In the genomic region with DNA sequence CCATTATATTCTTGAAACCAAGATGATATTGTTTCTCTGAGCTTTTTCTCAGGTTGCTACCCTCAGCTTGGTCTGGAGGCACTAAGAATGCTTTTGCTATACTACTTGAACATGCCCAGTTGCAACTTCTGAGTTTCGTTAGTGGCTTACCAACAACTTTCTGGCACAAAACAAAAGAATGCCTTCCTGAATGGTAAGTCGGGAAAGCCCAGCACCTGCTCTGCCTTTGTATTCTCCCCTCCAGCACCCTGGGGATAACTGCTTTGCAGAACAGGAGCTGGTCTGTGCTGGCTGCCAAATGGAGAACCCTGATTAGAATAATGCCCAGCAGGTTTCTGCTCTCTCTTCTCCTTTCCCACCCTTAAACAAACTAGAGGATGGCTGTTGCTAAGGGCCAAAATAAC, we compare ENCODE assay signal across 16 cellular contexts.
DNase-seq lines count a peak whose midpoint lies in the region; ATAC-seq and TF ChIP-seq lines count a peak whose summit lies in the region.
"Had no signal": no experiment of that assay in that cellular context is flagged by ENCODE, and none has a peak within 500 bp of the region (broad histone marks: within the 10 kb centered on the region; RNA-seq: fewer than 3 reads in every experiment).

No MANE protein-coding gene starts in this region.

- H3K27me3 Mint-ChIP-seq in WTC11 (ENCODE audit: low read depth): peaks cover 2% of the 10 kb centered on the region
- H3K27me3 Mint-ChIP-seq: progenitor cell of endocrine pancreas had no signal

- no peak overlapping the region for H3K18ac ChIP-seq in mesendoderm (ENCODE audit: low read length)

- H3K4me3 ChIP-seq in mesendoderm (ENCODE audit: low read length): no peak overlapping the region

- no peak overlapping the region for H2BK15ac ChIP-seq in mesendoderm (replicated peaks; ENCODE audit: low read depth)

- peak; percentile 97 for ATAC-seq in WTC11
- ATAC-seq in HG03439 (IDR thresholded peaks at IDR 0.05; ENCODE audit: unreplicated experiment): no peak
- ATAC-seq in GM21423 (IDR thresholded peaks at IDR 0.05; ENCODE audit: unreplicated experiment): no peak
- ATAC-seq: left cardiac atrium had no signal

- peaks cover 35% of the 10 kb centered on the region for H3K4me1 Mint-ChIP-seq in WTC11

- no peak overlapping the region for H4K5ac ChIP-seq in mesendoderm (ENCODE audit: low read length)

- H3K4ac ChIP-seq in mesendoderm (ENCODE audit: low read depth, low read length): no peak overlapping the region

- H3K9me3 Mint-ChIP-seq in WTC11: peaks cover 5% of the 10 kb centered on the region
- H3K9me3 Mint-ChIP-seq: activated T-helper 2 cell treated with anti-CD3 and anti-CD28 coated beads, Interferon-gamma antibody, Interleukin-2, Interleukin-4, amounts not matched to agents 10 μg/mL and 5 μg/mL and 100 μg/mL, durations not matched to agents 14 hours and 24 hours and 36 hours had no signal

- H2AK5ac ChIP-seq in mesendoderm (ENCODE audit: low read length): no peak overlapping the region

- H3K56ac ChIP-seq in mesendoderm (ENCODE audit: low read length): no peak overlapping the region

- H2BK5ac ChIP-seq in mesendoderm (ENCODE audit: low read length): no peak overlapping the region

- peak; percentile 37 for DNase-seq in DMS153 treated with DMSO at 0.1 percent for 48 hours (lab: John Stamatoyannopoulos, UW; ENCODE audit: unreplicated experiment)
- peak; percentile 97 for DNase-seq in NCI-H146 (lab: John Stamatoyannopoulos, UW)
- peak; percentile 60 for DNase-seq in WTC11 (ENCODE audit: low spot score)
- DNase-seq in mesendoderm: peak; percentile 73
- DNase-seq in 8988T: no peak
- DNase-seq in stimulated activated CD4-positive, alpha-beta T cell treated with anti-CD3 and anti-CD28 coated beads, Interleukin-2, amount 100 ng/mL, for 48 hours: no peak
- DNase-seq: activated CD8-positive, alpha-beta memory T cell treated with anti-CD3 and anti-CD28 coated beads for 24 hours; Caco-2; erythroblast; glutamatergic neuron; left cardiac atrium; NCI-H510A had no signal

- H3K36me3 ChIP-seq in mesendoderm (ENCODE audit: control insufficient read depth, insufficient read depth, low read length): no peaks in the 10 kb centered on the region

- H3K36me3 Mint-ChIP-seq in WTC11: no peaks in the 10 kb centered on the region

- no peaks in the 10 kb centered on the region for H3K79me1 ChIP-seq in mesendoderm (ENCODE audit: low read length)

- no peak overlapping the region for H4K8ac ChIP-seq in mesendoderm (ENCODE audit: low read depth, low read length)

- H3K4me2 ChIP-seq in mesendoderm (ENCODE audit: low read length): no peak overlapping the region

- H3K27me3 ChIP-seq in mesendoderm (ENCODE audit: insufficient read depth, low read length, poor library complexity): no peaks in the 10 kb centered on the region

- H3K4me3 Mint-ChIP-seq in WTC11: no peak overlapping the region; the same call in 1 of the 2 replicates

- WGBS in mesendoderm (ENCODE audit: extremely low coverage, insufficient coverage, low lambda C conversion rate): no CpG with 5 or more reads among the region's 2 CpGs

- CTCF ChIA-PET in WTC11 (lab: Charles Lee): interaction anchor here (1.1 kb wide), 1 partner anchor 11 kb away, joined by 3 read pairs; no protein-coding TSS in a partner anchor

- H3K4me1 ChIP-seq in mesendoderm (ENCODE audit: control insufficient read depth, low read depth, low read length): peaks cover 11% of the 10 kb centered on the region

- POLR2A ChIA-PET in WTC11 (lab: Charles Lee): no interaction called here

- no peak overlapping the region for H3K9ac ChIP-seq in mesendoderm (ENCODE audit: low read length)

- no peak overlapping the region for H3K23ac ChIP-seq in mesendoderm (ENCODE audit: low read length)

- H3K79me2 ChIP-seq in mesendoderm (ENCODE audit: control insufficient read depth, insufficient read depth, low read length): no peaks in the 10 kb centered on the region

- no peak overlapping the region for H2BK120ac ChIP-seq in mesendoderm (ENCODE audit: low read depth, low read length)

- TF ChIP-seq CTCF in WTC11 (IDR thresholded peaks at IDR 0.05): no peak

- H3K27ac Mint-ChIP-seq in WTC11: peak overlapping the region; percentile 83
- H3K27ac Mint-ChIP-seq: activated T-helper 2 cell treated with anti-CD3 and anti-CD28 coated beads, Interferon-gamma antibody, Interleukin-2, Interleukin-4, amounts not matched to agents 10 μg/mL and 5 μg/mL and 100 μg/mL, durations not matched to agents 14 hours and 24 hours and 36 hours; progenitor cell of endocrine pancreas had no signal

- no peak overlapping the region for H3K27ac ChIP-seq in mesendoderm (ENCODE audit: low read depth, low read length)

TF ChIP-seq in WTC11, 78 proteins besides CTCF, POLR2A, EP300 and RAD21:
- TF ChIP-seq, protein P1, sequence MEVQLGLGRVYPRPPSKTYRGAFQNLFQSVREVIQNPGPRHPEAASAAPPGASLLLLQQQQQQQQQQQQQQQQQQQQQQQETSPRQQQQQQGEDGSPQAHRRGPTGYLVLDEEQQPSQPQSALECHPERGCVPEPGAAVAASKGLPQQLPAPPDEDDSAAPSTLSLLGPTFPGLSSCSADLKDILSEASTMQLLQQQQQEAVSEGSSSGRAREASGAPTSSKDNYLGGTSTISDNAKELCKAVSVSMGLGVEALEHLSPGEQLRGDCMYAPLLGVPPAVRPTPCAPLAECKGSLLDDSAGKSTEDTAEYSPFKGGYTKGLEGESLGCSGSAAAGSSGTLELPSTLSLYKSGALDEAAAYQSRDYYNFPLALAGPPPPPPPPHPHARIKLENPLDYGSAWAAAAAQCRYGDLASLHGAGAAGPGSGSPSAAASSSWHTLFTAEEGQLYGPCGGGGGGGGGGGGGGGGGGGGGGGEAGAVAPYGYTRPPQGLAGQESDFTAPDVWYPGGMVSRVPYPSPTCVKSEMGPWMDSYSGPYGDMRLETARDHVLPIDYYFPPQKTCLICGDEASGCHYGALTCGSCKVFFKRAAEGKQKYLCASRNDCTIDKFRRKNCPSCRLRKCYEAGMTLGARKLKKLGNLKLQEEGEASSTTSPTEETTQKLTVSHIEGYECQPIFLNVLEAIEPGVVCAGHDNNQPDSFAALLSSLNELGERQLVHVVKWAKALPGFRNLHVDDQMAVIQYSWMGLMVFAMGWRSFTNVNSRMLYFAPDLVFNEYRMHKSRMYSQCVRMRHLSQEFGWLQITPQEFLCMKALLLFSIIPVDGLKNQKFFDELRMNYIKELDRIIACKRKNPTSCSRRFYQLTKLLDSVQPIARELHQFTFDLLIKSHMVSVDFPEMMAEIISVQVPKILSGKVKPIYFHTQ (CRISPR knock-in tag; IDR thresholded peaks at IDR 0.05): no peak
- TF ChIP-seq, protein P2, sequence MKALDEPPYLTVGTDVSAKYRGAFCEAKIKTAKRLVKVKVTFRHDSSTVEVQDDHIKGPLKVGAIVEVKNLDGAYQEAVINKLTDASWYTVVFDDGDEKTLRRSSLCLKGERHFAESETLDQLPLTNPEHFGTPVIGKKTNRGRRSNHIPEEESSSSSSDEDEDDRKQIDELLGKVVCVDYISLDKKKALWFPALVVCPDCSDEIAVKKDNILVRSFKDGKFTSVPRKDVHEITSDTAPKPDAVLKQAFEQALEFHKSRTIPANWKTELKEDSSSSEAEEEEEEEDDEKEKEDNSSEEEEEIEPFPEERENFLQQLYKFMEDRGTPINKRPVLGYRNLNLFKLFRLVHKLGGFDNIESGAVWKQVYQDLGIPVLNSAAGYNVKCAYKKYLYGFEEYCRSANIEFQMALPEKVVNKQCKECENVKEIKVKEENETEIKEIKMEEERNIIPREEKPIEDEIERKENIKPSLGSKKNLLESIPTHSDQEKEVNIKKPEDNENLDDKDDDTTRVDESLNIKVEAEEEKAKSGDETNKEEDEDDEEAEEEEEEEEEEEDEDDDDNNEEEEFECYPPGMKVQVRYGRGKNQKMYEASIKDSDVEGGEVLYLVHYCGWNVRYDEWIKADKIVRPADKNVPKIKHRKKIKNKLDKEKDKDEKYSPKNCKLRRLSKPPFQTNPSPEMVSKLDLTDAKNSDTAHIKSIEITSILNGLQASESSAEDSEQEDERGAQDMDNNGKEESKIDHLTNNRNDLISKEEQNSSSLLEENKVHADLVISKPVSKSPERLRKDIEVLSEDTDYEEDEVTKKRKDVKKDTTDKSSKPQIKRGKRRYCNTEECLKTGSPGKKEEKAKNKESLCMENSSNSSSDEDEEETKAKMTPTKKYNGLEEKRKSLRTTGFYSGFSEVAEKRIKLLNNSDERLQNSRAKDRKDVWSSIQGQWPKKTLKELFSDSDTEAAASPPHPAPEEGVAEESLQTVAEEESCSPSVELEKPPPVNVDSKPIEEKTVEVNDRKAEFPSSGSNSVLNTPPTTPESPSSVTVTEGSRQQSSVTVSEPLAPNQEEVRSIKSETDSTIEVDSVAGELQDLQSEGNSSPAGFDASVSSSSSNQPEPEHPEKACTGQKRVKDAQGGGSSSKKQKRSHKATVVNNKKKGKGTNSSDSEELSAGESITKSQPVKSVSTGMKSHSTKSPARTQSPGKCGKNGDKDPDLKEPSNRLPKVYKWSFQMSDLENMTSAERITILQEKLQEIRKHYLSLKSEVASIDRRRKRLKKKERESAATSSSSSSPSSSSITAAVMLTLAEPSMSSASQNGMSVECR (CRISPR knock-in tag; IDR thresholded peaks at IDR 0.05; ENCODE audit: borderline replicate concordance): no peak
- TF ChIP-seq TCF7 (CRISPR knock-in tag; IDR thresholded peaks at IDR 0.05; ENCODE audit: low read depth) (no peak), ZNF423 (CRISPR knock-in tag; IDR thresholded peaks at IDR 0.05) (peak; percentile 70; the same call in 1 of the 2 replicates), ELF4 (CRISPR knock-in tag; IDR thresholded peaks at IDR 0.05; ENCODE audit: low read depth) (no peak), SOX15 (CRISPR knock-in tag; IDR thresholded peaks at IDR 0.05) (no peak)

Comparison
In these comparisons a context has a peak if more than half of its experiments do, and no peak if none do; other contexts are left out.
1. DNase-seq: peak in DMS153 treated with DMSO at 0.1 percent for 48 hours (single experiment), NCI-H146 (single experiment), WTC11 (single experiment) and mesendoderm (single experiment); none in 8988T (single experiment) and stimulated activated CD4-positive, alpha-beta T cell treated with anti-CD3 and anti-CD28 coated beads, Interleukin-2, amount 100 ng/mL, for 48 hours (0 of 2).